6 cellular contexts compared by ENCODE assay signal in genomic region chr19:43311256-43311655, GRCh38. TPM values are rescaled to one million over a fixed set of nuclear protein-coding genes. Genes with fewer than 3 reads are reported as not detected.
"Had no signal": no experiment of that assay in that cellular context is flagged by ENCODE, and none has a peak within 500 bp of the region (broad histone marks: within the 10 kb centered on the region; RNA-seq: fewer than 3 reads in every experiment).

No MANE protein-coding gene starts in this region.

- ATAC-seq: HCT116, HepG2 had no signal

- DNase-seq: GOT3, H7, KBM-7 had no signal

RNA-seq across cellular contexts. Expression of gene PSG9, which starts 41.9 kb away (rescaled TPM):
- total RNA-seq: H7, HepG2 had no signal

RNA-seq across cellular contexts. Expression of gene CD177, which starts 42.2 kb away (rescaled TPM):
- total RNA-seq: HepG2, HT1080 had no signal
